ENCODE assay signal across 14 cellular contexts in genomic region chr19:4089946-4090345, GRCh38. TPM values are rescaled to one million over a fixed set of nuclear protein-coding genes. Genes with fewer than 3 reads are reported as not detected.
A peak's percentile ranks its signal among the peaks of the same experiment; 100 is the strongest.
DNase-seq lines count a peak whose midpoint lies in the region; ATAC-seq, FAIRE-seq and TF ChIP-seq lines count a peak whose summit lies in the region.
"Had no signal": no experiment of that assay in that cellular context is flagged by ENCODE, and none has a peak within 500 bp of the region (broad histone marks: within the 10 kb centered on the region; RNA-seq: fewer than 3 reads in every experiment).

No MANE protein-coding gene starts in this region.

- H3K9me3 ChIP-seq in KOPT-K1 (ENCODE audit: insufficient read depth, low read length, poor library complexity, severe bottlenecking) (no peaks in the 10 kb centered on the region), duodenal mucosa (ENCODE audit: control insufficient read depth in 1 of 2, low read length in 2 of 2) (no peaks in the 10 kb centered on the region), pancreas (no peaks in the 10 kb centered on the region)

- peak overlapping the region; percentile 83 for H3K4me3 Mint-ChIP-seq in T-helper 2 cell treated with Interferon-gamma antibody and Interleukin-4, amounts not matched to agents 5 μg/mL and 100 μg/mL, for 36 hours
- peak overlapping the region; percentile 77 to 85 for H3K4me3 Mint-ChIP-seq in stimulated activated naive B cell treated with anti-CD40 and anti-IgM and Interleukin-4, amounts not matched to agents 10 μg/mL and 1 μg/mL and 100 μg/mL, for 72 hours
- H3K4me3 Mint-ChIP-seq in progenitor cell of endocrine pancreas (ENCODE audit: low read depth) = no peak overlapping the region

- peaks cover 8 to 24% of the 10 kb centered on the region in 2 donors for H3K4me1 ChIP-seq in duodenal mucosa (ENCODE audit: control insufficient read depth in 1 of 2, insufficient read depth in 2 of 2, low read length in 2 of 2)
- no peaks in the 10 kb centered on the region for H3K4me1 ChIP-seq in pancreas

- no peak for DNase-seq in T-helper 2 cell treated with Interferon-gamma antibody and Interleukin-4, amounts not matched to agents 5 μg/mL and 100 μg/mL, for 36 hours (ENCODE audit: low spot score)
- DNase-seq in T-helper 2 cell (no peak), progenitor cell of endocrine pancreas (ENCODE audit: low spot score, unreplicated experiment) (no peak), pancreas (no peak), NCI-H128 (lab: John Stamatoyannopoulos, UW; ENCODE audit: unreplicated experiment) (no peak)
- no peak for DNase-seq in stimulated activated naive B cell treated with anti-CD40 and anti-IgM and Interleukin-4, amounts not matched to agents 10 μg/mL and 1 μg/mL and 100 μg/mL, for 72 hours
- DNase-seq: 8988T, COR-L47, NCI-H1436, PC-9 had no signal

- H3K27me3 ChIP-seq in duodenal mucosa (ENCODE audit: control insufficient read depth in 1 of 2, insufficient read depth in 2 of 2, low read length in 2 of 2) = no peaks in the 10 kb centered on the region
- no peaks in the 10 kb centered on the region for H3K27me3 ChIP-seq in pancreas

- no peak for FAIRE-seq in pancreas (lab: Jason Lieb, UNC)
- FAIRE-seq: GM18507 had no signal

- H3K4me1 Mint-ChIP-seq in T-helper 2 cell treated with Interferon-gamma antibody and Interleukin-4, amounts not matched to agents 5 μg/mL and 100 μg/mL, for 36 hours (ENCODE audit: low read depth) = peaks cover 34% of the 10 kb centered on the region
- H3K4me1 Mint-ChIP-seq in stimulated activated naive B cell treated with anti-CD40 and anti-IgM and Interleukin-4, amounts not matched to agents 10 μg/mL and 1 μg/mL and 100 μg/mL, for 72 hours = peaks cover 11 to 42% of the 10 kb centered on the region in 2 donors
- H3K4me1 Mint-ChIP-seq in progenitor cell of endocrine pancreas (ENCODE audit: low read depth) = peaks cover 5% of the 10 kb centered on the region

- no peaks in the 10 kb centered on the region for H3K27me3 Mint-ChIP-seq in T-helper 2 cell treated with Interferon-gamma antibody and Interleukin-4, amounts not matched to agents 5 μg/mL and 100 μg/mL, for 36 hours (ENCODE audit: low read depth)
- H3K27me3 Mint-ChIP-seq in stimulated activated naive B cell treated with anti-CD40 and anti-IgM and Interleukin-4, amounts not matched to agents 10 μg/mL and 1 μg/mL and 100 μg/mL, for 72 hours = no peaks in the 10 kb centered on the region
- H3K27me3 Mint-ChIP-seq in progenitor cell of endocrine pancreas = no peaks in the 10 kb centered on the region
- H3K27me3 Mint-ChIP-seq: activated naive CD8-positive, alpha-beta T cell had no signal

- H3K27ac Mint-ChIP-seq in T-helper 2 cell treated with Interferon-gamma antibody and Interleukin-4, amounts not matched to agents 5 μg/mL and 100 μg/mL, for 36 hours = peak overlapping the region; percentile 95
- H3K27ac Mint-ChIP-seq in stimulated activated naive B cell treated with anti-CD40 and anti-IgM and Interleukin-4, amounts not matched to agents 10 μg/mL and 1 μg/mL and 100 μg/mL, for 72 hours = peak overlapping the region; percentile 96
- no peak overlapping the region for H3K27ac Mint-ChIP-seq in progenitor cell of endocrine pancreas

- H3K4me3 ChIP-seq in duodenal mucosa (ENCODE audit: low read depth in 1 of 2, low read length in 2 of 2) = no peak overlapping the region
- H3K4me3 ChIP-seq in pancreas = no peak overlapping the region
- H3K4me3 ChIP-seq: PC-9 had no signal

- H3K9ac ChIP-seq in duodenal mucosa (ENCODE audit: low read depth in 1 of 2, low read length in 2 of 2) = peak overlapping the region in 1 of 2 donors; percentile 25

- 93 to 95% methylated on average over 18 to 22 of the region's 22 CpGs for WGBS in pancreas, 2 donors

- TF ChIP-seq CTCF in progenitor cell of endocrine pancreas (IDR thresholded peaks at IDR 0.05; ENCODE audit: unreplicated experiment) (no peak), pancreas (IDR thresholded peaks at IDR 0.05) (no peak)

- ATAC-seq in stimulated activated naive B cell treated with anti-CD40 and anti-IgM and Interleukin-4, amounts not matched to agents 10 μg/mL and 1 μg/mL and 100 μg/mL, for 72 hours (replicated peaks) = no peak
- no peak for ATAC-seq in pancreas

- H3K27ac ChIP-seq in KOPT-K1 (ENCODE audit: low read depth, low read length, poor library complexity, severe bottlenecking) (peak overlapping the region; percentile 80), duodenal mucosa (ENCODE audit: low read depth, low read length) (peak overlapping the region; percentile 34), pancreas (peak overlapping the region in 1 of 4 donors; percentile 3)
- H3K27ac ChIP-seq: PC-9 had no signal

- H3K36me3 ChIP-seq in KOPT-K1 (ENCODE audit: insufficient read depth, low read length) (peaks cover 40% of the 10 kb centered on the region; the same call in 1 of the 2 replicates), duodenal mucosa (ENCODE audit: control insufficient read depth in 1 of 2, insufficient read depth in 2 of 2, low read length in 2 of 2) (peaks cover 0 to 33% of the 10 kb centered on the region in 2 donors), pancreas (peaks cover 0 to 9% (median 4%) of the 10 kb centered on the region in 3 donors)

- H3K36me3 Mint-ChIP-seq in T-helper 2 cell treated with Interferon-gamma antibody and Interleukin-4, amounts not matched to agents 5 μg/mL and 100 μg/mL, for 36 hours (ENCODE audit: low read depth) = peaks cover 14% of the 10 kb centered on the region
- H3K36me3 Mint-ChIP-seq in stimulated activated naive B cell treated with anti-CD40 and anti-IgM and Interleukin-4, amounts not matched to agents 10 μg/mL and 1 μg/mL and 100 μg/mL, for 72 hours = peaks cover 25 to 42% of the 10 kb centered on the region in 2 donors
- H3K36me3 Mint-ChIP-seq in progenitor cell of endocrine pancreas (ENCODE audit: insufficient read depth) = peaks cover 5% of the 10 kb centered on the region
- H3K36me3 Mint-ChIP-seq: activated naive CD8-positive, alpha-beta T cell had no signal

- intact Hi-C loops in pancreas (cut with DNase I) = no loop called here

- H3K9me3 Mint-ChIP-seq in T-helper 2 cell treated with Interferon-gamma antibody and Interleukin-4, amounts not matched to agents 5 μg/mL and 100 μg/mL, for 36 hours = no peaks in the 10 kb centered on the region
- no peaks in the 10 kb centered on the region for H3K9me3 Mint-ChIP-seq in stimulated activated naive B cell treated with anti-CD40 and anti-IgM and Interleukin-4, amounts not matched to agents 10 μg/mL and 1 μg/mL and 100 μg/mL, for 72 hours
- H3K9me3 Mint-ChIP-seq in progenitor cell of endocrine pancreas (ENCODE audit: low read depth) = no peaks in the 10 kb centered on the region

RNA-seq across cellular contexts. Expression of gene ZBTB7A, which starts 23.2 kb away (rescaled TPM):
- total RNA-seq in progenitor cell of endocrine pancreas = 18.4 and 19.1 TPM in 2 replicates
- 10 to 100 TPM; 10.9 to 25.0 (median 15.6) TPM for total RNA-seq in pancreas
- 1 to 10 TPM; 6.1 to 9.3 TPM for polyA plus RNA-seq in pancreas

RNA-seq across cellular contexts. Expression of gene MAP2K2, which starts 34.0 kb away (rescaled TPM):
- total RNA-seq in progenitor cell of endocrine pancreas (149 and 154 TPM in 2 replicates), pancreas (10 to 100 TPM; 52.4 to 78.1 (median 70.0) TPM)
- polyA plus RNA-seq in pancreas = 100 to 1,000 TPM; 107 to 183 TPM
